Comparison of ENCODE assay signal across 14 cellular contexts in genomic region chr4:1305781-1306455, GRCh38. TPM values are rescaled to one million over a fixed set of nuclear protein-coding genes. Genes with fewer than 3 reads are reported as not detected.
DNase-seq lines count a peak whose midpoint lies in the region; ATAC-seq and TF ChIP-seq lines count a peak whose summit lies in the region.
"Had no signal": no experiment of that assay in that cellular context is flagged by ENCODE, and none has a peak within 500 bp of the region (broad histone marks: within the 10 kb centered on the region; RNA-seq: fewer than 3 reads in every experiment).

No MANE protein-coding gene starts in this region.

- H3K9me3 ChIP-seq in T-helper 17 cell (ENCODE audit: control insufficient read depth, low read length, poor library complexity, severe bottlenecking), result no peaks in the 10 kb centered on the region
- H3K9me3 ChIP-seq in sigmoid colon, result no peaks in the 10 kb centered on the region

- TF ChIP-seq EP300 in sigmoid colon (IDR thresholded peaks at IDR 0.05), result no peak

- DNase-seq in D341Med (ENCODE audit: low spot score) (peak; percentile 29), T-helper 17 cell (no peak), astrocyte of the hippocampus (ENCODE audit: low read depth, low spot score) (peak; percentile 24), sigmoid colon (no peak), SK-N-DZ (ENCODE audit: low spot score) (no peak), NCI-H1436 treated with DMSO at 0.1 percent for 48 hours (lab: John Stamatoyannopoulos, UW) (no peak)
- DNase-seq: Calu3, glutamatergic neuron, MV-4-11, NCI-H524 treated with DMSO at 0.1 percent for 48 hours had no signal

- H3K4me1 Mint-ChIP-seq in T-helper 17 cell, result peaks cover 54% of the 10 kb centered on the region
- peaks cover 27% of the 10 kb centered on the region for H3K4me1 Mint-ChIP-seq in nephron

- TF ChIP-seq CTCF in nephron (IDR thresholded peaks at IDR 0.05; ENCODE audit: unreplicated experiment in 3 of 3), result no peak
- no peak for TF ChIP-seq CTCF in sigmoid colon (IDR thresholded peaks at IDR 0.05)

- intact Hi-C loops in sigmoid colon (cut with DNase I), result no loop called here

- peaks cover 0 to 36% (median 24%) of the 10 kb centered on the region in 4 donors for H3K4me1 ChIP-seq in sigmoid colon

- H3K36me3 ChIP-seq in sigmoid colon, result peaks cover 0 to 10% (median 0%) of the 10 kb centered on the region in 4 donors

- H3K4me3 Mint-ChIP-seq in T-helper 17 cell (peak overlapping the region; percentile 69), nephron (no peak overlapping the region)

- peak; percentile 60 for ATAC-seq in T-helper 17 cell
- ATAC-seq in GM18861 (IDR thresholded peaks at IDR 0.05; ENCODE audit: unreplicated experiment), result no peak

- H3K27me3 ChIP-seq in sigmoid colon, result no peaks in the 10 kb centered on the region

- 54 to 66% methylated on average over 17 of the region's 17 CpGs for WGBS in sigmoid colon, 2 donors

- no peaks in the 10 kb centered on the region for H3K27me3 Mint-ChIP-seq in T-helper 17 cell
- H3K27me3 Mint-ChIP-seq in nephron (ENCODE audit: low read depth), result no peaks in the 10 kb centered on the region

- H3K27ac Mint-ChIP-seq in T-helper 17 cell (peak overlapping the region; percentile 95), nephron (peak overlapping the region in 2 of 3 experiments; percentile 16 to 22)

- H3K27ac ChIP-seq in sigmoid colon, result no peak overlapping the region
- H3K27ac ChIP-seq: coronary artery had no signal

- H3K36me3 Mint-ChIP-seq in T-helper 17 cell (ENCODE audit: low read depth) (no peaks in the 10 kb centered on the region), nephron (ENCODE audit: low read depth) (peaks cover 66% of the 10 kb centered on the region)

- no peak overlapping the region for H3K4me3 ChIP-seq in sigmoid colon
- H3K4me3 ChIP-seq: coronary artery, SK-N-MC had no signal

- peaks cover 3% of the 10 kb centered on the region for H3K9me3 Mint-ChIP-seq in nephron

- no peak for TF ChIP-seq POLR2A in sigmoid colon (IDR thresholded peaks at IDR 0.05)

RNA-seq across cellular contexts. Expression of gene MAEA, which starts 16.2 kb away (rescaled TPM):
- total RNA-seq in T-helper 17 cell (10 to 100 TPM; 46.9 to 75.8 TPM), sigmoid colon (10 to 100 TPM; 44.2 to 56.2 (median 49.6) TPM)
- 10 to 100 TPM; 51.1 to 89.8 (median 80.0) TPM for polyA plus RNA-seq in sigmoid colon
- 91.7 and 92.2 TPM in 2 replicates for polyA plus RNA-seq in SK-N-DZ (2014; cell fraction: cytosol; rRNA removed)
- polyA plus RNA-seq in SK-N-DZ (2014; cell fraction: nucleus; rRNA removed), result 101 and 110 TPM in 2 replicates

RNA-seq across cellular contexts. Expression of gene UVSSA, which starts 41.1 kb away (rescaled TPM):
- total RNA-seq in T-helper 17 cell, result 10 to 100 TPM; 36.0 to 37.1 TPM
- total RNA-seq in sigmoid colon, result 10 to 100 TPM in 2 of 4 donors, 1 to 10 TPM in 2; 7.1 to 17.4 (median 10.4) TPM
- 10 to 100 TPM in 1 of 3 donors, 1 to 10 TPM in 2; 1.8 to 18.7 (median 4.6) TPM for polyA plus RNA-seq in sigmoid colon
- 2.6 and 3.3 TPM in 2 replicates for polyA plus RNA-seq in SK-N-DZ (2014; cell fraction: cytosol; rRNA removed)
- polyA plus RNA-seq in SK-N-DZ (2014; cell fraction: nucleus; rRNA removed), result 30.7 and 37.5 TPM in 2 replicates

RNA-seq across cellular contexts. Expression of gene CTBP1, which starts 57.0 kb away (rescaled TPM):
- 100 to 1,000 TPM; 164 to 184 TPM for total RNA-seq in T-helper 17 cell
- 100 to 1,000 TPM in 3 of 4 donors, 10 to 100 TPM in 1; 98.9 to 160 (median 129) TPM for total RNA-seq in sigmoid colon
- polyA plus RNA-seq in sigmoid colon, result 100 to 1,000 TPM in 1 of 3 donors, 10 to 100 TPM in 2; 67.9 to 162 (median 71.4) TPM
- polyA plus RNA-seq in SK-N-DZ (2014; cell fraction: cytosol; rRNA removed), result 176 and 237 TPM in 2 replicates
- polyA plus RNA-seq in SK-N-DZ (2014; cell fraction: nucleus; rRNA removed), result 231 and 361 TPM in 2 replicates

Comparison
In these comparisons a context has a peak if more than half of its experiments do, and no peak if none do; other contexts are left out.
1. DNase-seq: peak in D341Med (single experiment) and astrocyte of the hippocampus (single experiment); none in T-helper 17 cell (0 of 3), sigmoid colon (single experiment), SK-N-DZ (single experiment) and NCI-H1436 treated with DMSO at 0.1 percent for 48 hours (single experiment).